Comparison of ENCODE assay signal across 21 cellular contexts in the genomic region with DNA sequence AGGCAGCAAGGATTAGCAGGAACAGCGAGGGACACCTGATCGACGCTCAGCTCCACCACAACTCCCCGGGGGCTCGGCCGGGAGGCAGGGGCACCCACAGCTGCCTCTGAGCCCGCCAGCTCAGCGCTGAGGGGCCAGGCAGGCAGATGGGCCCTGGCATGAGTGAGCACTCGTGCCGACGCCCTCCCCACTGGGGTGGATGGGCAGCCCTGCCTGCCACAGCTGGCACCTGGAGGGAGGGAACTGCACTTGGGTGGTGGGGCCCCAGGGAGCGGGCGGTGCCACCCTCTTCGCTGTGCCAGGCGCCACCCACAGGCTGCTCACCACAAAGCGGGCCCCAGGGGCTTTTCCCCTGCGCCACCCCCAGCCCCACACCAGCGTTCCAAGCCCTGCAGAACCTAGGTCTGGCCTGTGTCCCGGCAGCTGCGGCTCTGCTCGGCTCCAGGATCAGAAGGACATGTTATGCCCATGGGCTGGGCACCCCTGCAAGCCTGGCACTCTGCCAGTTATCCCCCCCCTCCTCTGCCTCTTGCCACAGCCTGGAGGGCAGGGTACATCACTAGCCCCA. TPM values are rescaled to one million over a fixed set of nuclear protein-coding genes. Genes with fewer than 3 reads are reported as not detected.
DNase-seq lines count a peak whose midpoint lies in the region; ATAC-seq, FAIRE-seq and TF ChIP-seq lines count a peak whose summit lies in the region.
"Had no signal": no experiment of that assay in that cellular context is flagged by ENCODE, and none has a peak within 500 bp of the region (broad histone marks: within the 10 kb centered on the region; RNA-seq: fewer than 3 reads in every experiment).

No MANE protein-coding gene starts in this region.

- TF ChIP-seq POLR2A in HCT116 (IDR thresholded peaks at IDR 0.05; ENCODE audit: borderline replicate concordance, extremely low read depth, insufficient read depth, insufficient read length) (no peak), K562 (conservative IDR thresholded peaks at IDR 0.05) (no peak), H54 (IDR thresholded peaks at IDR 0.05; ENCODE audit: low read depth, low read length) (no peak)

- no peaks in the 10 kb centered on the region for H3K9me2 ChIP-seq in HCT116 (ENCODE audit: insufficient read depth)

- ATAC-seq in HCT116, result peak; percentile 41
- ATAC-seq in K562, result no peak
- no peak for ATAC-seq in natural killer cell
- ATAC-seq: body of pancreas had no signal

- no peak overlapping the region for H3K4ac ChIP-seq in mesenchymal stem cell (ENCODE audit: low read depth in 1 of 2, low read length in 2 of 2)

- DNase-seq in BE2C (peak; percentile 48), HCT116 (ENCODE audit: low read depth, low spot score) (no peak), NCI-H2171 treated with DMSO at 0.1 percent for 48 hours (lab: John Stamatoyannopoulos, UW) (peak; percentile 95), K562 (ENCODE audit: extremely low read depth in 1 of 4, low spot score in 3 of 4) (no peak), mesenchymal stem cell (no peak), SHP77 (lab: John Stamatoyannopoulos, UW) (no peak), H54 (ENCODE audit: insufficient read length, low spot score) (no peak), natural killer cell (no peak)
- DNase-seq: activated CD4-positive, alpha-beta T cell treated with anti-CD3 and anti-CD28 coated beads, Interleukin-2, amount 10 ng/mL, durations not matched to agents 24 days and 14 days; activated naive CD4-positive, alpha-beta T cell treated with anti-CD3 and anti-CD28 coated beads, Interleukin-2, amount 10 ng/mL, durations not matched to agents 7 days and 5 days; body of pancreas; DMS53; glutamatergic neuron; GM23248; immature natural killer cell; stimulated activated CD4-positive, alpha-beta T cell treated with anti-CD3 and anti-CD28 coated beads, Interleukin-15, amount 100 ng/mL, for 24 hours had no signal

- H2BK15ac ChIP-seq in mesenchymal stem cell (ENCODE audit: low read depth, poor library complexity, severe bottlenecking), result no peak overlapping the region

- H4K8ac ChIP-seq in mesenchymal stem cell (ENCODE audit: low read length), result no peak overlapping the region

- peaks cover 39% of the 10 kb centered on the region for H3K79me1 ChIP-seq in mesenchymal stem cell (replicated peaks; ENCODE audit: low read length, poor library complexity, severe bottlenecking)

- no peak overlapping the region for H2BK12ac ChIP-seq in mesenchymal stem cell (ENCODE audit: low read length in 2 of 2)

- H3K36me3 ChIP-seq in BE2C, result no peaks in the 10 kb centered on the region
- H3K36me3 ChIP-seq in HCT116 (ENCODE audit: control insufficient read depth in 1 of 2, insufficient read depth in 2 of 2, low read length in 2 of 2), result no peaks in the 10 kb centered on the region
- H3K36me3 ChIP-seq in K562 (ENCODE audit: control insufficient read depth, insufficient read depth, low read length), result no peaks in the 10 kb centered on the region
- H3K36me3 ChIP-seq in mesenchymal stem cell (ENCODE audit: control insufficient read depth in 1 of 2, insufficient read depth in 2 of 2, low read depth in 1 of 2, low read length in 2 of 2), result peaks cover 0 to 60% of the 10 kb centered on the region in 2 experiments

- H3K27me3 ChIP-seq in BE2C, result no peaks in the 10 kb centered on the region
- no peaks in the 10 kb centered on the region for H3K27me3 ChIP-seq in HCT116 (ENCODE audit: insufficient read depth, low read length)
- peaks cover 3 to 75% of the 10 kb centered on the region in 2 experiments; a peak in 4 of 5 replicates for H3K27me3 ChIP-seq in K562 (ENCODE audit: control insufficient read depth in 2 of 2, insufficient read depth in 2 of 2, low read length in 2 of 2)
- H3K27me3 ChIP-seq in mesenchymal stem cell (ENCODE audit: control insufficient read depth in 1 of 2, insufficient read depth in 1 of 2, low read length in 2 of 2), result peaks cover 0 to 71% of the 10 kb centered on the region in 2 experiments
- H3K27me3 ChIP-seq: body of pancreas had no signal

- H3K27ac Mint-ChIP-seq in natural killer cell, result no peak overlapping the region
- H3K27ac Mint-ChIP-seq: activated CD4-positive, alpha-beta T cell treated with anti-CD3 and anti-CD28 coated beads, Interleukin-2, amount 10 ng/mL, durations not matched to agents 24 days and 14 days; activated naive CD4-positive, alpha-beta T cell treated with anti-CD3 and anti-CD28 coated beads, Interleukin-2, amount 10 ng/mL, durations not matched to agents 7 days and 5 days; dendritic cell treated with granulocyte-macrophage colony-stimulating factor and Interleukin-4, amounts not matched to agents 40 ng/mL and 50 ng/mL, for 4 days; immature natural killer cell had no signal

- WGBS in K562 (ENCODE audit: insufficient coverage, low coverage, missing lambda C conversion rate), result 7% methylated on average over 11 of the region's 21 CpGs
- 88% methylated on average over 21 of the region's 21 CpGs for WGBS in mesenchymal stem cell

- H3K4me3 ChIP-seq in BE2C (ENCODE audit: low read depth, low read length) (no peak overlapping the region), HCT116 (replicated peaks in 1 of 2; ENCODE audit: low read depth in 1 of 2, low read length in 2 of 2) (no peak overlapping the region), K562 (no peak overlapping the region), mesenchymal stem cell (ENCODE audit: insufficient read depth in 1 of 2, low read depth in 1 of 2, low read length in 2 of 2) (no peak overlapping the region)
- H3K4me3 ChIP-seq: body of pancreas, GM23248 had no signal

- H3K4me2 ChIP-seq in HCT116 (ENCODE audit: low read length) (no peak overlapping the region), K562 (ENCODE audit: insufficient read depth, low read length) (no peak overlapping the region), mesenchymal stem cell (ENCODE audit: low read length, poor library complexity, severe bottlenecking) (no peak overlapping the region)

- no peaks in the 10 kb centered on the region for H3K36me3 Mint-ChIP-seq in natural killer cell
- H3K36me3 Mint-ChIP-seq: activated naive CD4-positive, alpha-beta T cell treated with anti-CD3 and anti-CD28 coated beads, Interleukin-2, amount 10 ng/mL, durations not matched to agents 7 days and 5 days; immature natural killer cell had no signal

- intact Hi-C loops in HCT116 (cut with micrococcal nuclease), result no loop called here
- intact Hi-C loops in K562 (cut with micrococcal nuclease), result no loop called here
- intact Hi-C loops in natural killer cell (cut with micrococcal nuclease), result no loop called here

- H3K27me3 Mint-ChIP-seq in natural killer cell (ENCODE audit: low read depth in 2 of 2), result peaks cover 4 to 5% of the 10 kb centered on the region in 2 donors

- TF ChIP-seq CTCF in BE2C (IDR thresholded peaks at IDR 0.05; ENCODE audit: low read depth, low read length) (no peak), HCT116 (IDR thresholded peaks at IDR 0.05 in 2 of 3, conservative IDR thresholded peaks at IDR 0.05 in 1 of 3; ENCODE audit: borderline replicate concordance in 1 of 3, insufficient read depth in 1 of 3, low read depth in 2 of 3, low read length in 2 of 3) (no peak), K562 (IDR thresholded peaks at IDR 0.05 in 2 of 3, conservative IDR thresholded peaks at IDR 0.05 in 1 of 3; ENCODE audit: insufficient read depth in 2 of 3, low read depth in 1 of 3, low read length in 3 of 3) (no peak), natural killer cell (IDR thresholded peaks at IDR 0.05) (no peak)

- no peak overlapping the region for H2AK5ac ChIP-seq in mesenchymal stem cell (ENCODE audit: low read length, severe bottlenecking)

- H3K9ac ChIP-seq in HCT116 (ENCODE audit: low read length) (no peak overlapping the region), K562 (ENCODE audit: insufficient read depth in 1 of 2, low read depth in 2 of 2, low read length in 2 of 2) (no peak overlapping the region), mesenchymal stem cell (ENCODE audit: low read length) (no peak overlapping the region)
- H3K9ac ChIP-seq: GM23248 had no signal

- RAD21 ChIA-PET in HCT116 (lab: Charles Lee; ENCODE audit: low non-redundant PET in 1 of 2, low total read pairs in 2 of 2, uncharacterized antibody in 2 of 2, unreplicated experiment in 2 of 2), result no interaction called here

- no peak overlapping the region for H3K23ac ChIP-seq in mesenchymal stem cell (ENCODE audit: low read length in 2 of 2)

- H3K4me3 Mint-ChIP-seq in natural killer cell, result no peak overlapping the region
- H3K4me3 Mint-ChIP-seq: activated CD4-positive, alpha-beta T cell treated with anti-CD3 and anti-CD28 coated beads, Interleukin-2, amount 10 ng/mL, durations not matched to agents 24 days and 14 days; activated naive CD4-positive, alpha-beta T cell treated with anti-CD3 and anti-CD28 coated beads, Interleukin-2, amount 10 ng/mL, durations not matched to agents 7 days and 5 days; dendritic cell treated with granulocyte-macrophage colony-stimulating factor and Interleukin-4, amounts not matched to agents 40 ng/mL and 50 ng/mL, for 4 days; immature natural killer cell; neural crest cell had no signal

- POLR2A ChIA-PET in HCT116 (lab: Charles Lee) (no interaction called here), K562 (lab: Yijun Ruan, JAX) (interaction anchor here (1.4 kb wide), 1 partner anchor 14 kb away, joined by 3 read pairs; no protein-coding TSS in a partner anchor)

- H2BK5ac ChIP-seq in mesenchymal stem cell (ENCODE audit: low read depth, low read length, poor library complexity, severe bottlenecking), result no peak overlapping the region

- in situ Hi-C loops in K562 (cut with MboI), result no loop called here

- FAIRE-seq in K562 (lab: Jason Lieb, UNC), result no peak
- FAIRE-seq in H54 (lab: Jason Lieb, UNC), result no peak
- FAIRE-seq: HTR-8/SVneo had no signal

- H3K4me1 ChIP-seq in BE2C, result peaks cover 6% of the 10 kb centered on the region; the same call in 1 of the 2 replicates
- no peaks in the 10 kb centered on the region; a peak in 1 of 4 replicates for H3K4me1 ChIP-seq in HCT116 (ENCODE audit: control insufficient read depth in 1 of 2, insufficient read depth in 2 of 2, low read length in 2 of 2)
- peaks cover 0 to 17% of the 10 kb centered on the region in 2 experiments; a peak in 2 of 5 replicates for H3K4me1 ChIP-seq in K562 (replicated peaks in 1 of 2; ENCODE audit: control insufficient read depth in 2 of 2, insufficient read depth in 2 of 2, low read length in 2 of 2)
- H3K4me1 ChIP-seq in mesenchymal stem cell (ENCODE audit: control insufficient read depth, insufficient read depth, low read depth, low read length), result peaks cover 45% of the 10 kb centered on the region
- H3K4me1 ChIP-seq: body of pancreas had no signal

- no peak overlapping the region for H2BK120ac ChIP-seq in mesenchymal stem cell (ENCODE audit: low read depth, low read length)

- H3K9me3 Mint-ChIP-seq in natural killer cell, result no peaks in the 10 kb centered on the region
- H3K9me3 Mint-ChIP-seq: activated CD4-positive, alpha-beta T cell treated with anti-CD3 and anti-CD28 coated beads, Interleukin-2, amount 10 ng/mL, durations not matched to agents 24 days and 14 days; activated naive CD4-positive, alpha-beta T cell treated with anti-CD3 and anti-CD28 coated beads, Interleukin-2, amount 10 ng/mL, durations not matched to agents 7 days and 5 days; dendritic cell treated with granulocyte-macrophage colony-stimulating factor and Interleukin-4, amounts not matched to agents 40 ng/mL and 50 ng/mL, for 4 days; immature natural killer cell; neural crest cell had no signal

- no peak overlapping the region for H2AFZ ChIP-seq in HCT116 (ENCODE audit: low read depth, low read length, poor library complexity, severe bottlenecking)
- H2AFZ ChIP-seq in K562 (ENCODE audit: low read depth, low read length), result no peak overlapping the region
- no peak overlapping the region for H2AFZ ChIP-seq in mesenchymal stem cell (ENCODE audit: low read depth, low read length)
- H2AFZ ChIP-seq: GM23248 had no signal

- no TSS peak for BruUV-seq in HCT116 (replicated peaks; lab: Mats Ljungman, UMichigan)
- BruUV-seq in K562 (replicated peaks; lab: Mats Ljungman, UMichigan), result no TSS peak

- TF ChIP-seq RAD21 in HCT116 (IDR thresholded peaks at IDR 0.05; ENCODE audit: low read depth) (no peak), K562 (CRISPR knock-in tag; conservative IDR thresholded peaks at IDR 0.05 in 1 of 2, IDR thresholded peaks at IDR 0.05 in 1 of 2) (no peak)

- H3K79me2 ChIP-seq in HCT116 (ENCODE audit: insufficient read depth, low read length) (no peaks in the 10 kb centered on the region), K562 (ENCODE audit: control insufficient read depth, insufficient read depth, low read length) (no peaks in the 10 kb centered on the region)

- H3K27ac ChIP-seq in HCT116 (ENCODE audit: low read depth, low read length), result no peak overlapping the region
- H3K27ac ChIP-seq in K562 (ENCODE audit: extremely low read depth, low read depth, low read length), result no peak overlapping the region
- H3K27ac ChIP-seq in mesenchymal stem cell (ENCODE audit: low read length, poor library complexity, severe bottlenecking), result no peak overlapping the region
- H3K27ac ChIP-seq: body of pancreas, GM23248 had no signal

- no peaks in the 10 kb centered on the region for H3K4me1 Mint-ChIP-seq in natural killer cell
- H3K4me1 Mint-ChIP-seq: activated CD4-positive, alpha-beta T cell treated with anti-CD3 and anti-CD28 coated beads, Interleukin-2, amount 10 ng/mL, durations not matched to agents 24 days and 14 days; activated naive CD4-positive, alpha-beta T cell treated with anti-CD3 and anti-CD28 coated beads, Interleukin-2, amount 10 ng/mL, durations not matched to agents 7 days and 5 days; immature natural killer cell had no signal

- H3K18ac ChIP-seq in mesenchymal stem cell (ENCODE audit: low read depth in 1 of 2, low read length in 2 of 2), result no peak overlapping the region

- H3K9me3 ChIP-seq in BE2C, result no peaks in the 10 kb centered on the region
- no peaks in the 10 kb centered on the region for H3K9me3 ChIP-seq in HCT116 (ENCODE audit: control insufficient read depth in 1 of 2, insufficient read depth in 1 of 2, low read depth in 1 of 2, low read length in 2 of 2)
- H3K9me3 ChIP-seq in K562 (replicated peaks; ENCODE audit: control insufficient read depth, insufficient read depth, low read depth, low read length), result no peaks in the 10 kb centered on the region
- no peaks in the 10 kb centered on the region for H3K9me3 ChIP-seq in mesenchymal stem cell (ENCODE audit: control insufficient read depth, low read length)
- H3K9me3 ChIP-seq: body of pancreas had no signal

- CTCF ChIA-PET in HCT116 (lab: Charles Lee) (no interaction called here), K562 (lab: Yijun Ruan, JAX; ENCODE audit: low intra/inter-chr PET ratio) (no interaction called here)

- H3K14ac ChIP-seq in mesenchymal stem cell (ENCODE audit: low read length in 2 of 2), result no peak overlapping the region

- H4K91ac ChIP-seq in mesenchymal stem cell (ENCODE audit: low read length), result no peak overlapping the region

- H3K9me1 ChIP-seq in K562 (ENCODE audit: control insufficient read depth, insufficient read depth, low read length), result no peaks in the 10 kb centered on the region

- H4K20me1 ChIP-seq in HCT116 (ENCODE audit: insufficient read depth) (no peaks in the 10 kb centered on the region), K562 (replicated peaks; ENCODE audit: control insufficient read depth, insufficient read depth, low read length) (peaks cover 9% of the 10 kb centered on the region; the same call in 1 of the 2 replicates)

- TF ChIP-seq EP300 in K562 (IDR thresholded peaks at IDR 0.05; ENCODE audit: low read length), result no peak

RNA-seq across cellular contexts. Expression of a gene that starts 28.8 kb away (rescaled TPM):
- not detected for polyA plus RNA-seq in BE2C (2012; ENCODE audit: insufficient read depth, insufficient read length, low read depth)
- total RNA-seq in HCT116 (2021; ENCODE audit: unreplicated experiment) (10.5 TPM), K562 (2014; rRNA removed) (not detected in 2 replicates), K562 (2014; rRNA removed; fragmentation: Illumina TruSeq; extraction: Trizol) (not detected in 2 replicates), K562 (2015; rRNA removed; fragmentation: Illumina TruSeq; extraction: Trizol) (not detected in 2 replicates), K562 (2021) (not detected in 2 replicates), natural killer cell (not detected)
- 12.9 and 15.2 TPM in 2 replicates for polyA plus RNA-seq in HCT116 (2012)
- not detected in 2 replicates for total RNA-seq in K562 (2011; cell fraction: chromatin; rRNA removed; ENCODE audit: low replicate concordance)
- not detected in 2 replicates for total RNA-seq in K562 (2011; cell fraction: nucleolus; rRNA removed)
- not detected in 2 replicates for total RNA-seq in K562 (2011; cell fraction: nucleoplasm; rRNA removed)
- polyA plus RNA-seq in K562 (2011; rRNA removed) (not detected in 2 replicates), K562 (2014; fragmentation: Illumina TruSeq; extraction: Trizol) (not detected in 2 replicates), K562 (2014; fragmentation: Nextera tagmentation; extraction: Ambion mirVana) (not detected), K562 (2014; rRNA removed) (not detected in 2 replicates)
- not detected in 2 replicates for polyA plus RNA-seq in K562 (2011; cell fraction: cytosol; rRNA removed)
- not detected in 2 replicates for polyA plus RNA-seq in K562 (2011; cell fraction: nucleus; rRNA removed)
- not detected in 2 replicates for polyA plus RNA-seq in K562 (2012)
- not detected in 2 replicates for polyA minus RNA-seq in K562 (2011; rRNA and poly(A)+ RNA removed)
- not detected in 2 replicates for polyA minus RNA-seq in K562 (2011; cell fraction: cytosol; rRNA and poly(A)+ RNA removed)
- not detected in 2 replicates for polyA minus RNA-seq in K562 (2011; cell fraction: nucleus; rRNA and poly(A)+ RNA removed)
- polyA plus RNA-seq in mesenchymal stem cell (2013, experiment 1 of 2), result not detected
- not detected for polyA plus RNA-seq in mesenchymal stem cell (2013, experiment 2 of 2)
- total RNA-seq: activated CD4-positive, alpha-beta T cell treated with anti-CD3 and anti-CD28 coated beads, Interleukin-2, amount 10 ng/mL, durations not matched to agents 24 days and 14 days; GM23248; lung microvascular endothelial cell; subcutaneous adipose tissue had no signal
- polyA plus RNA-seq: GM23248, immature natural killer cell had no signal

Comparison
In these comparisons a context has a peak if more than half of its experiments do, and no peak if none do; other contexts are left out.
1. DNase-seq: peak in BE2C (single experiment) and NCI-H2171 treated with DMSO at 0.1 percent for 48 hours (single experiment); none in HCT116 (single experiment), K562 (0 of 4), mesenchymal stem cell (single experiment), SHP77 (0 of 2), H54 (single experiment) and natural killer cell (single experiment).
2. RNA of a gene that starts 28.8 kb away (total RNA-seq): 10.5 TPM in HCT116 (single experiment); not detected in K562 and not detected in natural killer cell; every median in the first group is over 10 times any median in the second.